15 cellular contexts compared by ENCODE assay signal in the genomic region with DNA sequence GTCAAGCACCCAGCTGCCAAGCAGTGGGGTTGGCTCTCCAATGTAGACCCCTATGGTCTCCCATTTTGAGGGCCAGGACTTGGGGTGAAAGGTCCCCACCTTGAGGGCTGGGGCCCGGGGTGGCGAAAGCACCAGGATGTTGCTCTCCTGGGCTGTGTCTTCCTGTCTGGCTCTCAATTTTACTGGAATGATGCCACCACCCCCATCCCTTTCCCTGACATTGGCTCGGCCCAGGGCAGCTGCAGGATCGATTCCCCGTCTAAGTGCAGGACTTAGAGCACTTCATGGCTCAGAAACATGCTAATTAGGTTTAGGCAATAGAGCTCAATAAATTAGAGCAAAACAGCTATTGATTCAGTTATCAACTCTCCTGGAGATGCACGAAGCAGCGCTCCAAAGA.
"Had no signal": no experiment of that assay in that cellular context is flagged by ENCODE, and none has a peak within 500 bp of the region (broad histone marks: within the 10 kb centered on the region; RNA-seq: fewer than 3 reads in every experiment).

No MANE protein-coding gene starts in this region.

- H3K27me3 ChIP-seq: upper lobe of left lung, vagina had no signal

- H3K9me3 ChIP-seq: tibial artery, upper lobe of left lung, vagina had no signal

- DNase-seq: dermis blood vessel endothelial cell; endodermal cell; erythroblast; heart left ventricle; hippocampal formation; left colon; mucosa of descending colon; retina; small intestine; stimulated activated CD4-positive, alpha-beta T cell treated with anti-CD3 and anti-CD28 coated beads, Interleukin-12 subunit alpha, Interleukin-12 subunit beta, amount 100 ng/mL, for 4 hours; stimulated activated naive CD8-positive, alpha-beta T cell treated with anti-CD3 and anti-CD28 coated beads, Interleukin-15, Interleukin-2, amounts not matched to agents 100 U/mL and 50 U/mL, for 24 hours; tibial artery; upper lobe of left lung had no signal

- H3K4me3 ChIP-seq: heart left ventricle, mucosa of descending colon, psoas muscle, tibial artery, upper lobe of left lung, vagina had no signal

- H3K4me1 ChIP-seq: psoas muscle, upper lobe of left lung had no signal

- H3K27ac ChIP-seq: psoas muscle, tibial artery, upper lobe of left lung had no signal

- ATAC-seq: left colon; mucosa of descending colon; psoas muscle; stimulated activated naive CD8-positive, alpha-beta T cell treated with anti-CD3 and anti-CD28 coated beads, Interleukin-15, Interleukin-2, amounts not matched to agents 100 U/mL and 50 U/mL, for 24 hours had no signal

- H3K36me3 ChIP-seq: heart left ventricle, tibial artery, upper lobe of left lung, vagina had no signal
